In the genomic region with DNA sequence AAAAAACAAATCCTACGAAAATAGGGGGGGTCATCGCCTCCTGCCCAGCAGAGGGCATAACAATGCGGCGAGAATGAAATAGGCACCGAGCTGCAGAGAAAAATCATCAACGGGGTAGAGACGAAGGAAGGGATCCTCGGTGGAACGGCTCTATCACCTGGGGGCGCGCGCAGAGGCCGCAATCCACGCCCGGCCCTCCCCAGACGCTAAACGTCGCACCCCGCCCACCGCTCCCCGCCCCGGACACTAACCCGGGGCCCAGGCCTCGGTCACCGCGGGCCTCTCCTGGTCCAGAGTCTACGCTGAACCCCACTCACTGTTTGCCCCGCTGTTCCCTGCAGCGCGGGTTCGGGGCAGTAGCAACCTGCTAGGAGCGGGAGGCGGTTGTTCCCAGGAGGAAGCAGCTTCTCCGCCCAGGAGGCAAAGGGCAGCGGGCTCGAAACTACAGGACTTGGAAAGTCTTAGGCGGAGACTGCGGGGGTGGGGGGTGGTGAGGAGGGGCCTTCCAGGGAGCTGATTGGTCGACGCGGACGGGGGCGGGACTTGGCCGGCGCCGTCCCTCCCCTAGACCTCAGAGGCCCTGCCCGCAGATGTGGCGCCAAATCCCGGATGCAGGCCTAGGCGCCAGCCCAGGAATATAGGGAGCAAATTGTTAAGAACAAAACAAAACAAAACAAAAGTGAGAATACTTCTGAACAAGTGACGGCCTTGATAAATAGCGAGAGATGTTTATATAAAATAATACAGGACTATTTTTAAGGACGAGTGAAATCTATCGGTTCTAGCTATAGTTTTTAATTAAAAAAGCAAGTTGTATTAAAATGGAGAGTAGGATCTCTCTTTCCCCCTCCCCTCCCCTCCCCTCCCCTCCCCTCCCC, we compare ENCODE assay signal across 8 cellular contexts. TPM values are rescaled to one million over a fixed set of nuclear protein-coding genes. Genes with fewer than 3 reads are reported as not detected.
DNase-seq lines count a peak whose midpoint lies in the region; ATAC-seq, FAIRE-seq and TF ChIP-seq lines count a peak whose summit lies in the region.

A gene with protein sequence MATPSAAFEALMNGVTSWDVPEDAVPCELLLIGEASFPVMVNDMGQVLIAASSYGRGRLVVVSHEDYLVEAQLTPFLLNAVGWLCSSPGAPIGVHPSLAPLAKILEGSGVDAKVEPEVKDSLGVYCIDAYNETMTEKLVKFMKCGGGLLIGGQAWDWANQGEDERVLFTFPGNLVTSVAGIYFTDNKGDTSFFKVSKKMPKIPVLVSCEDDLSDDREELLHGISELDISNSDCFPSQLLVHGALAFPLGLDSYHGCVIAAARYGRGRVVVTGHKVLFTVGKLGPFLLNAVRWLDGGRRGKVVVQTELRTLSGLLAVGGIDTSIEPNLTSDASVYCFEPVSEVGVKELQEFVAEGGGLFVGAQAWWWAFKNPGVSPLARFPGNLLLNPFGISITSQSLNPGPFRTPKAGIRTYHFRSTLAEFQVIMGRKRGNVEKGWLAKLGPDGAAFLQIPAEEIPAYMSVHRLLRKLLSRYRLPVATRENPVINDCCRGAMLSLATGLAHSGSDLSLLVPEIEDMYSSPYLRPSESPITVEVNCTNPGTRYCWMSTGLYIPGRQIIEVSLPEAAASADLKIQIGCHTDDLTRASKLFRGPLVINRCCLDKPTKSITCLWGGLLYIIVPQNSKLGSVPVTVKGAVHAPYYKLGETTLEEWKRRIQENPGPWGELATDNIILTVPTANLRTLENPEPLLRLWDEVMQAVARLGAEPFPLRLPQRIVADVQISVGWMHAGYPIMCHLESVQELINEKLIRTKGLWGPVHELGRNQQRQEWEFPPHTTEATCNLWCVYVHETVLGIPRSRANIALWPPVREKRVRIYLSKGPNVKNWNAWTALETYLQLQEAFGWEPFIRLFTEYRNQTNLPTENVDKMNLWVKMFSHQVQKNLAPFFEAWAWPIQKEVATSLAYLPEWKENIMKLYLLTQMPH (minus strand): TSS at position 467 of the 878 bp plus-strand sequence. CDS start 25,568 bp downstream, outside the sequence.

- no peak for FAIRE-seq in keratinocyte (lab: Jason Lieb, UNC)

- H4K20me1 ChIP-seq in keratinocyte (ENCODE audit: control insufficient read depth, extremely low read depth, insufficient read depth, low read length), result no peaks in the 10 kb centered on the region

- no peaks in the 10 kb centered on the region for H3K9me3 ChIP-seq in keratinocyte (ENCODE audit: control insufficient read depth, low read depth, low read length)

- no peaks in the 10 kb centered on the region for H3K36me3 ChIP-seq in keratinocyte (ENCODE audit: control insufficient read depth in 2 of 2, extremely low read depth in 1 of 2, insufficient read depth in 2 of 2, low read length in 2 of 2)

- in situ Hi-C loops in GM18951 (cut with MboI; ENCODE audit: low sequenced_read_pairs, unreplicated experiment), result no loop called here

- TF ChIP-seq CTCF in AG10803 (conservative IDR thresholded peaks at IDR 0.05; ENCODE audit: low read length) (peak; percentile 47), keratinocyte (optimal IDR thresholded peaks at IDR 0.05 in 1 of 3, IDR thresholded peaks at IDR 0.05 in 1 of 3, conservative IDR thresholded peaks at IDR 0.05 in 1 of 3; ENCODE audit: extremely low read depth in 1 of 3, insufficient read depth in 2 of 3, low read length in 3 of 3) (peak; percentile 32 to 45 (median 34))

- peak; percentile 66 for TF ChIP-seq POLR2A in GM18951 (IDR thresholded peaks at IDR 0.05; ENCODE audit: extremely low read depth, insufficient read depth, insufficient read length)

- H3K4me2 ChIP-seq in keratinocyte (ENCODE audit: control insufficient read depth, extremely low read depth, insufficient read depth, low read depth, low read length), result peak within 1 kb of the TSS; percentile 88

- dilution Hi-C loops in keratinocyte (cut with MboI; ENCODE audit: extremely low pct_ligation_motif_present, low sequenced_read_pairs), result no loop called here

- no peaks in the 10 kb centered on the region for H3K27me3 ChIP-seq in keratinocyte (ENCODE audit: control insufficient read depth, extremely low read depth, insufficient read depth, low read length)

- peak within 1 kb of the TSS; percentile 85 for H3K27ac ChIP-seq in keratinocyte (ENCODE audit: control insufficient read depth, insufficient read depth, low read length)

- peaks cover 15% of the 10 kb centered on the region for H3K4me1 ChIP-seq in keratinocyte (ENCODE audit: control insufficient read depth, extremely low read depth, insufficient read depth, low read length)

- peak; percentile 96 for ATAC-seq in HG03196 (IDR thresholded peaks at IDR 0.05; ENCODE audit: unreplicated experiment)
- peak; percentile 95 to 96 for ATAC-seq in activated CD4-positive, CD25-positive, alpha-beta regulatory T cell treated with anti-CD3 and anti-CD28 coated beads, Interleukin-2, amount 50 U/mL, for 24 hours

- H3K4me3 ChIP-seq in AG10803 (ENCODE audit: low read length) (peak within 1 kb of the TSS; percentile 94), keratinocyte (ENCODE audit: control insufficient read depth in 2 of 3, extremely low read depth in 1 of 3, insufficient read depth in 2 of 3, low read depth in 1 of 3, low read length in 3 of 3) (peak within 1 kb of the TSS; percentile 67 to 96 (median 83))

- no peaks in the 10 kb centered on the region for H3K9me1 ChIP-seq in keratinocyte (ENCODE audit: control insufficient read depth, extremely low read depth, insufficient read depth, low read length)

- peak within 1 kb of the TSS; percentile 96 for H2AFZ ChIP-seq in keratinocyte (ENCODE audit: control insufficient read depth, low read length)

- H3K9ac ChIP-seq in keratinocyte (ENCODE audit: control insufficient read depth, extremely low read depth, insufficient read depth, low read length), result peak within 1 kb of the TSS; percentile 86

- H3K79me2 ChIP-seq in keratinocyte (ENCODE audit: control insufficient read depth, insufficient read depth, low read length), result peaks cover 39% of the 10 kb centered on the region

- DNase-seq in AG10803 (ENCODE audit: low read depth) (peak; percentile 93), NCI-H226 (peak; percentile 93), cerebellar cortex (ENCODE audit: low spot score) (peak; percentile 97), keratinocyte (ENCODE audit: low read depth, low spot score) (peak; percentile 36)
- peak; percentile 77 to 87 for DNase-seq in stimulated activated CD4-positive, alpha-beta T cell treated with anti-CD3 and anti-CD28 coated beads, Interleukin-15, amount 100 ng/mL, for 1 hour (ENCODE audit: low read depth in 1 of 2, low spot score in 1 of 2)

RNA-seq across cellular contexts. Expression of the gene that starts here (rescaled TPM):
- 11.0 to 21.3 TPM (median 13.3 TPM) in 3 replicates for polyA plus RNA-seq in keratinocyte
- 8.2 TPM for polyA plus RNA-seq in keratinocyte (2011; ENCODE audit: low read depth)
- polyA plus RNA-seq in keratinocyte (2011; cell fraction: cytosol; rRNA removed), result 11.2 and 11.6 TPM in 2 replicates
- polyA plus RNA-seq in keratinocyte (2011; cell fraction: nucleus; rRNA removed), result 23.9 and 32.0 TPM in 2 replicates
- polyA plus RNA-seq in keratinocyte (2012; ENCODE audit: low replicate concordance), result 7.8 and 21.4 TPM in 2 replicates
- polyA minus RNA-seq in keratinocyte, result 36.0 to 51.2 TPM (median 45.0 TPM) in 3 replicates
- 15.5 TPM for polyA minus RNA-seq in keratinocyte (2011; cell fraction: cytosol; rRNA and poly(A)+ RNA removed)
- 17.3 and 30.2 TPM in 2 replicates for polyA minus RNA-seq in keratinocyte (2011; cell fraction: nucleus; rRNA and poly(A)+ RNA removed)

Comparison
In these comparisons a context has a peak if more than half of its experiments do, and no peak if none do; other contexts are left out.
1. Peak in every context shown above with its lines: DNase-seq, ATAC-seq, H3K4me3 ChIP-seq and H3K27ac ChIP-seq.
2. DNase-seq: peak in every context shown above with its lines; median percentile 97 in cerebellar cortex; 93 in AG10803; 93 in NCI-H226; 82 in stimulated activated CD4-positive, alpha-beta T cell treated with anti-CD3 and anti-CD28 coated beads, Interleukin-15, amount 100 ng/mL, for 1 hour; 36 in keratinocyte.